In genomic region chr12:77835982-77836381, GRCh38 we compare ENCODE assay signal across 21 cellular contexts. TPM values are rescaled to one million over a fixed set of nuclear protein-coding genes. Genes with fewer than 3 reads are reported as not detected.
"Had no signal": no experiment of that assay in that cellular context is flagged by ENCODE, and none has a peak within 500 bp of the region (broad histone marks: within the 10 kb centered on the region; RNA-seq: fewer than 3 reads in every experiment).

No MANE protein-coding gene starts in this region.

- H3K4me3 ChIP-seq: adrenal gland, colonic mucosa, esophagus muscularis mucosa, hepatocyte, tibial artery had no signal

- H3K4me1 ChIP-seq: colonic mucosa had no signal

- H3K27ac Mint-ChIP-seq: activated naive CD4-positive, alpha-beta T cell treated with anti-CD3 and anti-CD28 coated beads, Interleukin-2, amount 50 U/mL, for 24 hours; effector memory CD8-positive, alpha-beta T cell; immature natural killer cell; memory B cell; stimulated activated effector memory CD8-positive, alpha-beta T cell treated with anti-CD3 and anti-CD28 coated beads, Interleukin-12 subunit alpha, Interleukin-12 subunit beta, amount 100 ng/mL, for 72 hours; stimulated activated naive CD8-positive, alpha-beta T cell treated with anti-CD3 and anti-CD28 coated beads, Interleukin-15, amount 100 ng/mL, for 72 hours; WTC11 had no signal

- H3K79me2 ChIP-seq: hepatocyte had no signal

- H3K36me3 Mint-ChIP-seq: activated naive CD4-positive, alpha-beta T cell treated with anti-CD3 and anti-CD28 coated beads, Interleukin-2, amount 50 U/mL, for 24 hours; immature natural killer cell; memory B cell; stimulated activated effector memory CD8-positive, alpha-beta T cell treated with anti-CD3 and anti-CD28 coated beads, Interleukin-12 subunit alpha, Interleukin-12 subunit beta, amount 100 ng/mL, for 72 hours; WTC11 had no signal

- H3K27ac ChIP-seq: colonic mucosa, dorsolateral prefrontal cortex, hepatocyte, tibial artery had no signal

- H3K4me2 ChIP-seq: hepatocyte had no signal

- H3K9me3 Mint-ChIP-seq: activated naive CD4-positive, alpha-beta T cell treated with anti-CD3 and anti-CD28 coated beads, Interleukin-2, amount 50 U/mL, for 24 hours; memory B cell; stimulated activated naive CD8-positive, alpha-beta T cell treated with anti-CD3 and anti-CD28 coated beads, Interleukin-15, amount 100 ng/mL, for 72 hours; WTC11 had no signal

- H3K36me3 ChIP-seq: adrenal gland, colonic mucosa, esophagus muscularis mucosa, tibial artery had no signal

- DNase-seq: activated gamma-delta T cell treated with Interleukin-2 at 50 U/mL for 16 hours; activated T-cell treated with anti-CD3 and anti-CD28 coated beads, Interleukin-2, amount 50 U/mL, for 1 hour; adrenal gland; colonic mucosa; dorsolateral prefrontal cortex; effector memory CD8-positive, alpha-beta T cell; immature natural killer cell; nucleus accumbens; small intestine; stimulated activated CD4-positive, alpha-beta T cell treated with anti-CD3 and anti-CD28 coated beads, Interleukin-2, amount 100 ng/mL, for 24 hours; stimulated activated naive CD8-positive, alpha-beta T cell treated with anti-CD3 and anti-CD28 coated beads, Interleukin-15, amount 100 ng/mL, for 72 hours; T-helper 9 cell; tibial artery had no signal

- H3K27me3 Mint-ChIP-seq: activated naive CD4-positive, alpha-beta T cell treated with anti-CD3 and anti-CD28 coated beads, Interleukin-2, amount 50 U/mL, for 24 hours; effector memory CD8-positive, alpha-beta T cell; memory B cell; stimulated activated naive CD8-positive, alpha-beta T cell treated with anti-CD3 and anti-CD28 coated beads, Interleukin-15, amount 100 ng/mL, for 72 hours had no signal

- H3K4me3 Mint-ChIP-seq: activated naive CD4-positive, alpha-beta T cell treated with anti-CD3 and anti-CD28 coated beads, Interleukin-2, amount 50 U/mL, for 24 hours; effector memory CD8-positive, alpha-beta T cell; immature natural killer cell; memory B cell; stimulated activated effector memory CD8-positive, alpha-beta T cell treated with anti-CD3 and anti-CD28 coated beads, Interleukin-12 subunit alpha, Interleukin-12 subunit beta, amount 100 ng/mL, for 72 hours; stimulated activated naive CD8-positive, alpha-beta T cell treated with anti-CD3 and anti-CD28 coated beads, Interleukin-15, amount 100 ng/mL, for 72 hours; WTC11 had no signal

- H3K9me3 ChIP-seq: adrenal gland, colonic mucosa, esophagus muscularis mucosa, tibial artery had no signal

- H3K4me1 Mint-ChIP-seq: activated naive CD4-positive, alpha-beta T cell treated with anti-CD3 and anti-CD28 coated beads, Interleukin-2, amount 50 U/mL, for 24 hours; immature natural killer cell; memory B cell; stimulated activated effector memory CD8-positive, alpha-beta T cell treated with anti-CD3 and anti-CD28 coated beads, Interleukin-12 subunit alpha, Interleukin-12 subunit beta, amount 100 ng/mL, for 72 hours; stimulated activated naive CD8-positive, alpha-beta T cell treated with anti-CD3 and anti-CD28 coated beads, Interleukin-15, amount 100 ng/mL, for 72 hours had no signal

- H3K27me3 ChIP-seq: adrenal gland, colonic mucosa, dorsolateral prefrontal cortex, esophagus muscularis mucosa, hepatocyte, tibial artery had no signal

- ATAC-seq: effector memory CD8-positive, alpha-beta T cell; sciatic nerve; stimulated activated effector memory CD8-positive, alpha-beta T cell treated with anti-CD3 and anti-CD28 coated beads, Interleukin-12 subunit alpha, Interleukin-12 subunit beta, amount 100 ng/mL, for 72 hours; stimulated activated naive CD8-positive, alpha-beta T cell treated with anti-CD3 and anti-CD28 coated beads, Interleukin-15, amount 100 ng/mL, for 72 hours; WTC11 had no signal

- H2AFZ ChIP-seq: hepatocyte had no signal

RNA-seq across cellular contexts. Expression of gene NAV3, which starts 5.3 kb away (rescaled TPM):
- total RNA-seq: T-helper 1 cell treated with Interleukin-12 subunit alpha and Interleukin-12 subunit beta and Interleukin-4 antibody, amounts not matched to agents 30 ng/mL and 1 ng/mL, for 36 hours had no signal
